1 cellular context compared by ENCODE assay signal in the genomic region with DNA sequence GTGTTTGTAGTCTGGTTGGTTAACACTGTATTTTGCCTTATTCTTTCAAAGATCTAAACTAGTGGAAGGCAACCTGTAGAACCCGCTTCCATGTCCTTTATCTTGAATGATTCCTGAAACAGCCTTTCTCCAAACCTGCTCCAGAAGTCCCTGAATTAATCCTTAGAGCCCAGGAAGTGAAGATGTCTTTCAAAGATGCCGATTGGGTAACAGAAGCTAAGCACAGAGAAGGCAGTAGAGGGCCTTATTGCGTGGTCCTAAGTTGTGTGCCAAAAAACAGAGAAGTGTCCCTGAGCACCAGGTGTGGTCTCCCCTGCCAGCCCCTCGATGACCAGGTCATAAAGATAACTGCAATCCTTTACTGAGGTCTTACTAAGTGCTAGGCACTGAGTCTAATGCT.
TF ChIP-seq lines count a peak whose summit lies in the region.

No MANE protein-coding gene starts in this region.

TF ChIP-seq in GM23338, 12 proteins besides CTCF, POLR2A, EP300 and RAD21 (continued from another document):
- TF ChIP-seq, protein P1, sequence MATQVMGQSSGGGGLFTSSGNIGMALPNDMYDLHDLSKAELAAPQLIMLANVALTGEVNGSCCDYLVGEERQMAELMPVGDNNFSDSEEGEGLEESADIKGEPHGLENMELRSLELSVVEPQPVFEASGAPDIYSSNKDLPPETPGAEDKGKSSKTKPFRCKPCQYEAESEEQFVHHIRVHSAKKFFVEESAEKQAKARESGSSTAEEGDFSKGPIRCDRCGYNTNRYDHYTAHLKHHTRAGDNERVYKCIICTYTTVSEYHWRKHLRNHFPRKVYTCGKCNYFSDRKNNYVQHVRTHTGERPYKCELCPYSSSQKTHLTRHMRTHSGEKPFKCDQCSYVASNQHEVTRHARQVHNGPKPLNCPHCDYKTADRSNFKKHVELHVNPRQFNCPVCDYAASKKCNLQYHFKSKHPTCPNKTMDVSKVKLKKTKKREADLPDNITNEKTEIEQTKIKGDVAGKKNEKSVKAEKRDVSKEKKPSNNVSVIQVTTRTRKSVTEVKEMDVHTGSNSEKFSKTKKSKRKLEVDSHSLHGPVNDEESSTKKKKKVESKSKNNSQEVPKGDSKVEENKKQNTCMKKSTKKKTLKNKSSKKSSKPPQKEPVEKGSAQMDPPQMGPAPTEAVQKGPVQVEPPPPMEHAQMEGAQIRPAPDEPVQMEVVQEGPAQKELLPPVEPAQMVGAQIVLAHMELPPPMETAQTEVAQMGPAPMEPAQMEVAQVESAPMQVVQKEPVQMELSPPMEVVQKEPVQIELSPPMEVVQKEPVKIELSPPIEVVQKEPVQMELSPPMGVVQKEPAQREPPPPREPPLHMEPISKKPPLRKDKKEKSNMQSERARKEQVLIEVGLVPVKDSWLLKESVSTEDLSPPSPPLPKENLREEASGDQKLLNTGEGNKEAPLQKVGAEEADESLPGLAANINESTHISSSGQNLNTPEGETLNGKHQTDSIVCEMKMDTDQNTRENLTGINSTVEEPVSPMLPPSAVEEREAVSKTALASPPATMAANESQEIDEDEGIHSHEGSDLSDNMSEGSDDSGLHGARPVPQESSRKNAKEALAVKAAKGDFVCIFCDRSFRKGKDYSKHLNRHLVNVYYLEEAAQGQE (IDR thresholded peaks at IDR 0.05; ENCODE audit: unreplicated experiment), result no peak
- TF ChIP-seq, protein P2, sequence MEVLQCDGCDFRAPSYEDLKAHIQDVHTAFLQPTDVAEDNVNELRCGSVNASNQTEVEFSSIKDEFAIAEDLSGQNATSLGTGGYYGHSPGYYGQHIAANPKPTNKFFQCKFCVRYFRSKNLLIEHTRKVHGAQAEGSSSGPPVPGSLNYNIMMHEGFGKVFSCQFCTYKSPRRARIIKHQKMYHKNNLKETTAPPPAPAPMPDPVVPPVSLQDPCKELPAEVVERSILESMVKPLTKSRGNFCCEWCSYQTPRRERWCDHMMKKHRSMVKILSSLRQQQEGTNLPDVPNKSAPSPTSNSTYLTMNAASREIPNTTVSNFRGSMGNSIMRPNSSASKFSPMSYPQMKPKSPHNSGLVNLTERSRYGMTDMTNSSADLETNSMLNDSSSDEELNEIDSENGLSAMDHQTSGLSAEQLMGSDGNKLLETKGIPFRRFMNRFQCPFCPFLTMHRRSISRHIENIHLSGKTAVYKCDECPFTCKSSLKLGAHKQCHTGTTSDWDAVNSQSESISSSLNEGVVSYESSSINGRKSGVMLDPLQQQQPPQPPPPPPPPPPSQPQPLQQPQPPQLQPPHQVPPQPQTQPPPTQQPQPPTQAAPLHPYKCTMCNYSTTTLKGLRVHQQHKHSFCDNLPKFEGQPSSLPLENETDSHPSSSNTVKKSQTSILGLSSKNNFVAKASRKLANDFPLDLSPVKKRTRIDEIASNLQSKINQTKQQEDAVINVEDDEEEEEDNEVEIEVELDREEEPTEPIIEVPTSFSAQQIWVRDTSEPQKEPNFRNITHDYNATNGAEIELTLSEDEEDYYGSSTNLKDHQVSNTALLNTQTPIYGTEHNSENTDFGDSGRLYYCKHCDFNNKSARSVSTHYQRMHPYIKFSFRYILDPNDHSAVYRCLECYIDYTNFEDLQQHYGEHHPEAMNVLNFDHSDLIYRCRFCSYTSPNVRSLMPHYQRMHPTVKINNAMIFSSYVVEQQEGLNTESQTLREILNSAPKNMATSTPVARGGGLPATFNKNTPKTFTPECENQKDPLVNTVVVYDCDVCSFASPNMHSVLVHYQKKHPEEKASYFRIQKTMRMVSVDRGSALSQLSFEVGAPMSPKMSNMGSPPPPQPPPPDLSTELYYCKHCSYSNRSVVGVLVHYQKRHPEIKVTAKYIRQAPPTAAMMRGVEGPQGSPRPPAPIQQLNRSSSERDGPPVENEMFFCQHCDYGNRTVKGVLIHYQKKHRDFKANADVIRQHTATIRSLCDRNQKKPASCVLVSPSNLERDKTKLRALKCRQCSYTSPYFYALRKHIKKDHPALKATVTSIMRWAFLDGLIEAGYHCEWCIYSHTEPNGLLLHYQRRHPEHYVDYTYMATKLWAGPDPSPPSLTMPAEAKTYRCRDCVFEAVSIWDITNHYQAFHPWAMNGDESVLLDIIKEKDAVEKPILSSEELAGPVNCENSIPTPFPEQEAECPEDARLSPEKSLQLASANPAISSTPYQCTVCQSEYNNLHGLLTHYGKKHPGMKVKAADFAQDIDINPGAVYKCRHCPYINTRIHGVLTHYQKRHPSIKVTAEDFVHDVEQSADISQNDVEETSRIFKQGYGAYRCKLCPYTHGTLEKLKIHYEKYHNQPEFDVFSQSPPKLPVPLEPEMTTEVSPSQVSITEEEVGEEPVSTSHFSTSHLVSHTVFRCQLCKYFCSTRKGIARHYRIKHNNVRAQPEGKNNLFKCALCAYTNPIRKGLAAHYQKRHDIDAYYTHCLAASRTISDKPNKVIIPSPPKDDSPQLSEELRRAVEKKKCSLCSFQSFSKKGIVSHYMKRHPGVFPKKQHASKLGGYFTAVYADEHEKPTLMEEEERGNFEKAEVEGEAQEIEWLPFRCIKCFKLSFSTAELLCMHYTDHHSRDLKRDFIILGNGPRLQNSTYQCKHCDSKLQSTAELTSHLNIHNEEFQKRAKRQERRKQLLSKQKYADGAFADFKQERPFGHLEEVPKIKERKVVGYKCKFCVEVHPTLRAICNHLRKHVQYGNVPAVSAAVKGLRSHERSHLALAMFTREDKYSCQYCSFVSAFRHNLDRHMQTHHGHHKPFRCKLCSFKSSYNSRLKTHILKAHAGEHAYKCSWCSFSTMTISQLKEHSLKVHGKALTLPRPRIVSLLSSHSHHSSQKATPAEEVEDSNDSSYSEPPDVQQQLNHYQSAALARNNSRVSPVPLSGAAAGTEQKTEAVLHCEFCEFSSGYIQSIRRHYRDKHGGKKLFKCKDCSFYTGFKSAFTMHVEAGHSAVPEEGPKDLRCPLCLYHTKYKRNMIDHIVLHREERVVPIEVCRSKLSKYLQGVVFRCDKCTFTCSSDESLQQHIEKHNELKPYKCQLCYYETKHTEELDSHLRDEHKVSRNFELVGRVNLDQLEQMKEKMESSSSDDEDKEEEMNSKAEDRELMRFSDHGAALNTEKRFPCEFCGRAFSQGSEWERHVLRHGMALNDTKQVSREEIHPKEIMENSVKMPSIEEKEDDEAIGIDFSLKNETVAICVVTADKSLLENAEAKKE (CRISPR knock-in tag; IDR thresholded peaks at IDR 0.05), result no peak
- TF ChIP-seq NANOG (IDR thresholded peaks at IDR 0.05; ENCODE audit: borderline replicate concordance) (no peak), ZNF114 (CRISPR knock-in tag; IDR thresholded peaks at IDR 0.05) (no peak), EZH2 (IDR thresholded peaks at IDR 0.05; ENCODE audit: low read depth, unreplicated experiment) (no peak), POLR2AphosphoS5 (IDR thresholded peaks at IDR 0.05; ENCODE audit: low read depth) (no peak), EZH2phosphoT487 (IDR thresholded peaks at IDR 0.05; ENCODE audit: unreplicated experiment) (no peak)
